21 cellular contexts compared by ENCODE assay signal in the genomic region with DNA sequence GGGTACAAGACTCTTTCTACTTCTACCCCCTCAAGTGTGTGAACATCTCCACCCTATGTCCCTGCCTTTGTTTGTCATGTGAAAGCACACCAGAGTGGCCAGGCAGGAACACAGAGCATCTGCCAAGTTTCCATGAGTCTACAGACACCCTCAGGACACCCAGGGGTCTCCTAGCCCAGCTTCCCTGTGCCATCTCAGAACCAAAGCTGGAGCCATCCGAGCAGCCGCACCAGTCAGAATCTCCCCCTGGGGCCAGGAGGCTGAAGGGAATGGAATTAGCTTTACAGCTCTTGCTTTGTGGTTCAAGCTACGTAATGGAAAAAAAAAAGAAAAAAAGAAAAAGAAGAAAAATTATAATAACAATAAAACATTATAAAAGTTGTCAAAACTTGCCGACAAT. TPM values are rescaled to one million over a fixed set of nuclear protein-coding genes. Genes with fewer than 3 reads are reported as not detected.
DNase-seq lines count a peak whose midpoint lies in the region; ATAC-seq and TF ChIP-seq lines count a peak whose summit lies in the region.
"Had no signal": no experiment of that assay in that cellular context is flagged by ENCODE, and none has a peak within 500 bp of the region (broad histone marks: within the 10 kb centered on the region; RNA-seq: fewer than 3 reads in every experiment).

No MANE protein-coding gene starts in this region.

- H3K27ac ChIP-seq in esophagus squamous epithelium: peak overlapping the region; percentile 3 to 77 (median 52)
- H3K27ac ChIP-seq in left ventricle myocardium inferior (replicated peaks): peak overlapping the region; percentile 69
- peak overlapping the region; percentile 65 for H3K27ac ChIP-seq in suprapubic skin
- no peak overlapping the region for H3K27ac ChIP-seq in brain microvascular endothelial cell
- H3K27ac ChIP-seq: A549, C4-2B had no signal

- WGBS in esophagus squamous epithelium, 2 donors: 57 to 72% methylated on average over 4 of the region's 4 CpGs
- 17% methylated on average over 4 of the region's 4 CpGs for WGBS in suprapubic skin

- intact Hi-C loops in esophagus squamous epithelium (cut with DNase I): no loop called here
- intact Hi-C loops in left ventricle myocardium inferior (cut with micrococcal nuclease): no loop called here

- DNase-seq in GM03348 (ENCODE audit: low spot score) (peak; percentile 33), esophagus squamous epithelium (lab: John Stamatoyannopoulos, UW) (no peak), left ventricle myocardium inferior (no peak), suprapubic skin (ENCODE audit: low spot score in 2 of 2) (peak in 1 of 2 donors; percentile 71), brain microvascular endothelial cell (no peak)
- DNase-seq in stimulated activated CD4-positive, alpha-beta T cell treated with anti-CD3 and anti-CD28 coated beads, Interleukin-15, amount 100 ng/mL, for 24 hours: no peak
- DNase-seq: DMS79, HCEC 1CT, Kasumi-1, MG63, NCI-H1048, NCI-H1436, NCI-H1930, NCI-H345, NCI-H524 treated with DMSO at 0.1 percent for 48 hours, SIG-M5 had no signal

- no peak for TF ChIP-seq POLR2A in esophagus squamous epithelium (IDR thresholded peaks at IDR 0.05)
- no peak for TF ChIP-seq POLR2A in suprapubic skin (IDR thresholded peaks at IDR 0.05)

- TF ChIP-seq CTCF in esophagus squamous epithelium (IDR thresholded peaks at IDR 0.05) (no peak), left ventricle myocardium inferior (IDR thresholded peaks at IDR 0.05; ENCODE audit: borderline replicate concordance) (no peak), suprapubic skin (IDR thresholded peaks at IDR 0.05) (no peak), brain microvascular endothelial cell (IDR thresholded peaks at IDR 0.05; ENCODE audit: low read depth, low read length, missing control alignments) (no peak)

- H3K4me3 ChIP-seq in esophagus squamous epithelium (no peak overlapping the region), left ventricle myocardium inferior (peak overlapping the region; percentile 1), suprapubic skin (no peak overlapping the region), brain microvascular endothelial cell (ENCODE audit: low read depth, low read length) (no peak overlapping the region)
- H3K4me3 ChIP-seq: A549, MG63 had no signal

- no peaks in the 10 kb centered on the region for H3K4me1 ChIP-seq in esophagus squamous epithelium
- H3K4me1 ChIP-seq in left ventricle myocardium inferior: peaks cover 43% of the 10 kb centered on the region
- peaks cover 3% of the 10 kb centered on the region for H3K4me1 ChIP-seq in suprapubic skin
- H3K4me1 ChIP-seq: A549 had no signal

- ATAC-seq in HG02623 (IDR thresholded peaks at IDR 0.05; ENCODE audit: unreplicated experiment) (no peak), GM19035 (IDR thresholded peaks at IDR 0.05; ENCODE audit: unreplicated experiment) (no peak)
- ATAC-seq: A549 had no signal

- H3K9me3 ChIP-seq in esophagus squamous epithelium (peaks cover 0 to 6% (median 0%) of the 10 kb centered on the region in 3 donors), left ventricle myocardium inferior (replicated peaks) (no peaks in the 10 kb centered on the region), suprapubic skin (no peaks in the 10 kb centered on the region)
- H3K9me3 ChIP-seq: MG63 had no signal

- H3K36me3 ChIP-seq in esophagus squamous epithelium (peaks cover 0 to 6% (median 0%) of the 10 kb centered on the region in 3 donors), left ventricle myocardium inferior (peaks cover 24% of the 10 kb centered on the region), suprapubic skin (no peaks in the 10 kb centered on the region), brain microvascular endothelial cell (replicated peaks) (no peaks in the 10 kb centered on the region)
- H3K36me3 ChIP-seq: MG63 had no signal

- no peaks in the 10 kb centered on the region for H3K27me3 ChIP-seq in esophagus squamous epithelium
- H3K27me3 ChIP-seq in left ventricle myocardium inferior (ENCODE audit: low read depth): no peaks in the 10 kb centered on the region
- H3K27me3 ChIP-seq in suprapubic skin: peaks cover 4% of the 10 kb centered on the region
- no peaks in the 10 kb centered on the region for H3K27me3 ChIP-seq in brain microvascular endothelial cell (replicated peaks)
- H3K27me3 ChIP-seq: MG63 had no signal

- in situ Hi-C loops in brain microvascular endothelial cell (cut with HindIII; ENCODE audit: low pct_ligation_motif_present, low sequenced_read_pairs): no loop called here

- no peak for TF ChIP-seq EP300 in suprapubic skin (IDR thresholded peaks at IDR 0.05)

RNA-seq across cellular contexts. Expression of a gene that starts 37.3 kb away (rescaled TPM):
- 1 to 10 TPM in 2 of 4 donors, under 1 TPM in 2; 0.38 to 2.9 (median 1.5) TPM for total RNA-seq in esophagus squamous epithelium
- total RNA-seq in left ventricle myocardium inferior: 75.1 TPM
- total RNA-seq in suprapubic skin: 1 to 10 TPM in 2 of 4 donors, under 1 TPM in 1, not detected in 1; 0.44 to 3.5 (median 2.1) TPM
- total RNA-seq: RPMI7951 had no signal

Comparison
In these comparisons a context has a peak if more than half of its experiments do, and no peak if none do; other contexts are left out.
1. RNA of a gene that starts 37.3 kb away (total RNA-seq): 75.1 TPM in left ventricle myocardium inferior (single experiment); 0.38 to 2.9 TPM in esophagus squamous epithelium and 0.44 to 3.5 TPM in suprapubic skin; every median in the first group is over 10 times any median in the second.